ENCODE assay signal across 8 cellular contexts in the genomic region with DNA sequence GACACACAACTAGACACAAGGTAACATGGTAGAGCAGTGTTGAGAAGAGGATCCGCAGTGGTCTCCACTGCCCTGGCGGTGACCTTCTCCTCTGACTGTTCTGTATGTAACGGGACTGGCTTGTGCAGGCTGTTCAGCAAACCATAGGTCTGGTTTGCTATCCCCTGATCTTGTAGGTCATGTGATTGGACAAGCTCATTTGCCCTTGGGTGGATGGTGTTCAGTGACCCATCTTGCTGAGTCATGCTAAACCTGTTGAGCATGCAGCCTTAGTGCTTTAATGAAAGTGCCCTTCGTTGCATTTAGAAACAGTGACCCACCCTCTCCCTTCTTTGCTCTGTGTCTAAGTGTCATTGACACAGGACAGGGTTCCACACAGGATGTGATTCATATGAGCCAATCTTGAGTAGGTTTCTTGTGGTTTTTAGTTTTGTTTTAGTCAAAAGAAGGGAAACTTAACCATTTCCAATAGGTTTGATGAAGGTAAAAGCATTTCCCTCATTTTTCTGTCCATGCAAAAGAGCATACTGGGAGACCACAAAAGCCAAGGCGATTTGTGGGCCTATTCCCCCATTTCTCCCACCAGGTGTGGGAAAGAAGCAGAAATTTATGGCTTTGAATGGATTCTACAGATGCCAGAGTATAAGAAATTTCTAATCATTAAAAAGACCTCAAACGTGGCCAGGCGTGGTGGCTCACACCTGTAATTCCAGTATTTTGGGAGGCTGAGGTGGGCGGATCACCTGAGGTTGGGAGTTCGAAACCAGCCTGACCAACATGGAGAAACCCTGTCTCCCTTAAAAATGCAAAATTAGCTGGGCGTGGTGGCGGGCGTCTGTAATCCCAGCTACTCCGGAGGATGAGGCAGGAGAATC. TPM values are rescaled to one million over a fixed set of nuclear protein-coding genes. Genes with fewer than 3 reads are reported as not detected.
DNase-seq lines count a peak whose midpoint lies in the region; ATAC-seq, FAIRE-seq and TF ChIP-seq lines count a peak whose summit lies in the region.

No MANE protein-coding gene starts in this region.

- H3K27ac ChIP-seq in GM12878 (ENCODE audit: control insufficient read depth, insufficient read depth) (peak overlapping the region; percentile 79), mesendoderm (ENCODE audit: low read depth, low read length) (no peak overlapping the region), transverse colon (peak overlapping the region; percentile 3 to 57 (median 48))

- in situ Hi-C loops in GM12878 (cut with MboI) (no loop called here), transverse colon (cut with MboI; ENCODE audit: low pct_ligation_motif_present in 1 of 4, low pct_unique_long_range_greater_than_20kb in 1 of 4, low sequenced_read_pairs in 3 of 4) (no loop called here)

- H3K79me2 ChIP-seq in GM12878 (ENCODE audit: control insufficient read depth, insufficient read depth, low read length) (no peaks in the 10 kb centered on the region; the same call in 1 of the 2 replicates), mesendoderm (ENCODE audit: control insufficient read depth, insufficient read depth, low read length) (no peaks in the 10 kb centered on the region)

- H2BK15ac ChIP-seq in mesendoderm (replicated peaks; ENCODE audit: low read depth): no peak overlapping the region

- SMC1A ChIA-PET in GM12878 (lab: Charles Lee; ENCODE audit: uncharacterized antibody, unreplicated experiment): interaction anchor here (0.6 to 7.0 kb wide), 27 partner anchors 9 to 187 kb away, joined by 3 to 53 read pairs (median 4); a partner anchor contains a TSS

- ATAC-seq in GM19455 (IDR thresholded peaks at IDR 0.05; ENCODE audit: unreplicated experiment): peak; percentile 79
- peak; percentile 79 for ATAC-seq in HG03520 (IDR thresholded peaks at IDR 0.05; ENCODE audit: unreplicated experiment)
- ATAC-seq in GM12878: peak; percentile 87

- TF ChIP-seq POLR2A in GM12878 (IDR thresholded peaks at IDR 0.05; ENCODE audit: low read depth, low read length) (peak; percentile 82), transverse colon (IDR thresholded peaks at IDR 0.05) (no peak)

- H3K4me2 ChIP-seq in GM12878 (ENCODE audit: control insufficient read depth, insufficient read depth): peak overlapping the region; percentile 92
- no peak overlapping the region for H3K4me2 ChIP-seq in mesendoderm (ENCODE audit: low read length)

- intact Hi-C loops in GM12878 (cut with micrococcal nuclease; ENCODE audit: unreplicated experiment): loop anchor here (1.0 to 5.0 kb wide), 7 partner anchors 33 to 188 kb away; a partner anchor contains a TSS
- intact Hi-C loops in transverse colon (cut with DNase I; ENCODE audit: low total_unique reads): no loop called here

- no peak overlapping the region for H4K5ac ChIP-seq in mesendoderm (ENCODE audit: low read length)

- H3K79me1 ChIP-seq in mesendoderm (ENCODE audit: low read length): no peaks in the 10 kb centered on the region

- no peak overlapping the region for H2BK5ac ChIP-seq in mesendoderm (ENCODE audit: low read length)

- RAD21 ChIA-PET in GM12878 (lab: Charles Lee; ENCODE audit: unreplicated experiment): interaction anchor here (0.9 to 3.9 kb wide), 19 partner anchors 20 to 266 kb away, joined by 3 to 28 read pairs (median 3); a partner anchor contains a TSS

- FAIRE-seq in GM12878 (lab: Jason Lieb, UNC) (peak; percentile 95), D721Med (lab: Jason Lieb, UNC) (no peak)

- no peak overlapping the region for H2BK120ac ChIP-seq in mesendoderm (ENCODE audit: low read depth, low read length)

- no peaks in the 10 kb centered on the region for H4K20me1 ChIP-seq in GM12878 (ENCODE audit: control insufficient read depth, insufficient read depth)

- no peaks in the 10 kb centered on the region for H3K27me3 ChIP-seq in GM12878 (replicated peaks in 1 of 2; ENCODE audit: control insufficient read depth in 2 of 2, insufficient read depth in 2 of 2, low read length in 1 of 2)
- H3K27me3 ChIP-seq in mesendoderm (ENCODE audit: insufficient read depth, low read length, poor library complexity): no peaks in the 10 kb centered on the region
- H3K27me3 ChIP-seq in transverse colon: no peaks in the 10 kb centered on the region

- TF ChIP-seq EP300 in GM12878 (IDR thresholded peaks at IDR 0.05; ENCODE audit: borderline replicate concordance in 1 of 2, control insufficient read depth in 1 of 2, low read depth in 2 of 2, low read length in 2 of 2): peak; percentile 73 to 93; a peak in 3 of 4 replicates
- no peak for TF ChIP-seq EP300 in transverse colon (IDR thresholded peaks at IDR 0.05; ENCODE audit: low read depth)

- WGBS in GM12878 (ENCODE audit: insufficient coverage, insufficient replicate concordance, low lambda C conversion rate, missing lambda C conversion rate): 0% methylated on average over 13 of the region's 13 CpGs
- WGBS in mesendoderm (ENCODE audit: extremely low coverage, insufficient coverage, low lambda C conversion rate): no CpG with 5 or more reads among the region's 13 CpGs
- WGBS in transverse colon (ENCODE audit: low coverage in 1 of 2), 2 donors: 74 to 86% methylated on average over 9 to 13 of the region's 13 CpGs

- peak; percentile 29; the same call in 1 of the 2 replicates for TF ChIP-seq RAD21 in GM12878 (IDR thresholded peaks at IDR 0.05; ENCODE audit: insufficient read depth, low read depth, low read length)

- no peak overlapping the region for H4K8ac ChIP-seq in mesendoderm (ENCODE audit: low read depth, low read length)

- no TSS peak for BruUV-seq in GM12878 (replicated peaks; lab: Mats Ljungman, UMichigan)

- H3K9me3 ChIP-seq in GM12878 (replicated peaks; ENCODE audit: control insufficient read depth, insufficient read depth, low read length) (no peaks in the 10 kb centered on the region), transverse colon (no peaks in the 10 kb centered on the region)

- H3K9ac ChIP-seq in GM12878 (ENCODE audit: control insufficient read depth, insufficient read depth, low read length) (peak overlapping the region; percentile 50), mesendoderm (ENCODE audit: low read length) (no peak overlapping the region)

- peak; percentile 68 for DNase-seq in EH (ENCODE audit: low read depth)
- DNase-seq in T-helper 1 cell: peak in 4 of 5 donors; percentile 13 to 97 (median 32)
- peak; percentile 100 for DNase-seq in GM12878 (ENCODE audit: low read depth, low spot score)
- DNase-seq in mesendoderm: peak; percentile 68
- peak; percentile 41 for DNase-seq in transverse colon
- DNase-seq in D721Med (ENCODE audit: insufficient read length, low spot score): no peak

- peak overlapping the region; percentile 60 for H2AFZ ChIP-seq in GM12878 (ENCODE audit: control insufficient read depth, low read depth, low read length)

- no peaks in the 10 kb centered on the region for H3K36me3 ChIP-seq in GM12878 (ENCODE audit: control insufficient read depth in 2 of 2, insufficient read depth in 2 of 2, low read length in 1 of 2)
- no peaks in the 10 kb centered on the region for H3K36me3 ChIP-seq in mesendoderm (ENCODE audit: control insufficient read depth, insufficient read depth, low read length)
- H3K36me3 ChIP-seq in transverse colon: no peaks in the 10 kb centered on the region

- no peak overlapping the region for H2AK5ac ChIP-seq in mesendoderm (ENCODE audit: low read length)

- H3K23ac ChIP-seq in mesendoderm (ENCODE audit: low read length): no peak overlapping the region

- no peak overlapping the region for H3K4ac ChIP-seq in mesendoderm (ENCODE audit: low read depth, low read length)

- H3K4me3 ChIP-seq in GM12878 (peak overlapping the region; percentile 50), mesendoderm (ENCODE audit: low read length) (no peak overlapping the region), transverse colon (no peak overlapping the region)

- CTCF ChIA-PET in GM12878 (lab: Yijun Ruan, JAX): interaction anchor here (0.6 to 2.0 kb wide), 4 partner anchors 9 to 326 kb away, joined by 3 to 9 read pairs (median 4); no protein-coding TSS in a partner anchor

- TF ChIP-seq CTCF in GM12878 (IDR thresholded peaks at IDR 0.05 in 2 of 3, conservative IDR thresholded peaks at IDR 0.05 in 1 of 3; ENCODE audit: control insufficient read depth in 2 of 3, extremely low read depth in 1 of 3, insufficient read depth in 1 of 3, low read depth in 3 of 3, low read length in 3 of 3): 0 out of 6 replicates have a peak, but pooled peaks of 1 of the 3 experiments have one; percentile 13
- no peak for TF ChIP-seq CTCF in transverse colon (IDR thresholded peaks at IDR 0.05)
- TF ChIP-seq CTCF in D721Med (IDR thresholded peaks at IDR 0.05; ENCODE audit: insufficient read depth, missing control alignments): no peak

- no peak overlapping the region for H3K18ac ChIP-seq in mesendoderm (ENCODE audit: low read length)

- H3K4me1 ChIP-seq in GM12878 (ENCODE audit: control insufficient read depth, insufficient read depth, low read length) (peaks cover 34% of the 10 kb centered on the region), mesendoderm (ENCODE audit: control insufficient read depth, low read depth, low read length) (no peaks in the 10 kb centered on the region), transverse colon (peaks cover 0 to 21% (median 9%) of the 10 kb centered on the region in 4 donors)

- POLR2A ChIA-PET in GM12878 (lab: Charles Lee): interaction anchor here (0.6 to 2.7 kb wide), 8 partner anchors 29 to 262 kb away, joined by 3 to 18 read pairs (median 3); a partner anchor contains a TSS

- no peak overlapping the region for H3K56ac ChIP-seq in mesendoderm (ENCODE audit: low read length)

TF ChIP-seq in GM12878, 131 proteins besides CTCF, POLR2A, EP300 and RAD21 (continues in another document):
- TF ChIP-seq SREBF1 (IDR thresholded peaks at IDR 0.05; ENCODE audit: low read length): no peak
- peak; percentile 96 to 97 for TF ChIP-seq IKZF2 (IDR thresholded peaks at IDR 0.05)

RNA-seq across cellular contexts. Expression of a gene that starts 32.6 kb away (rescaled TPM):
- total RNA-seq in GM12878 (2013; cell fraction: nucleolus; rRNA removed): 247 and 270 TPM in 2 replicates
- 89.4 and 91.4 TPM in 2 replicates for total RNA-seq in GM12878 (2014; rRNA removed)
- total RNA-seq in GM12878 (2014; rRNA removed; fragmentation: Illumina TruSeq; extraction: Trizol): 90.7 and 91.9 TPM in 2 replicates
- total RNA-seq in GM12878 (2021): 80.7 and 84.4 TPM in 2 replicates
- 22.3 TPM for polyA plus RNA-seq in GM12878 (2011; ENCODE audit: low read depth)
- 97.0 and 107 TPM in 2 replicates for polyA plus RNA-seq in GM12878 (2011; rRNA removed)
- polyA plus RNA-seq in GM12878 (2011; cell fraction: cytosol; rRNA removed): 37.8 and 42.2 TPM in 2 replicates
- polyA plus RNA-seq in GM12878 (2011; cell fraction: nucleus; rRNA removed): 38.9 and 57.4 TPM in 2 replicates
- polyA plus RNA-seq in GM12878 (2012): 32.0 and 35.6 TPM in 2 replicates
- polyA plus RNA-seq in GM12878 (2014; fragmentation: Illumina TruSeq; extraction: Trizol): 83.3 and 103 TPM in 2 replicates
- polyA plus RNA-seq in GM12878 (2014; fragmentation: Nextera tagmentation; extraction: Ambion mirVana): 10 to 100 TPM; 18.3 to 22.3 TPM
- 51.9 and 65.7 TPM in 2 replicates for polyA plus RNA-seq in GM12878 (2014; rRNA removed)
- polyA plus RNA-seq in GM12878 (2016; fragmentation: Nextera tagmentation; extraction: Ambion mirVana): 10 to 100 TPM; 66.7 to 69.9 TPM
- 55.7 and 109 TPM in 2 replicates for polyA minus RNA-seq in GM12878 (2011; rRNA and poly(A)+ RNA removed)
- polyA minus RNA-seq in GM12878 (2011; cell fraction: cytosol; rRNA and poly(A)+ RNA removed): 47.4 and 47.5 TPM in 2 replicates
- polyA minus RNA-seq in GM12878 (2011; cell fraction: nucleus; rRNA and poly(A)+ RNA removed): 58.2 and 99.9 TPM in 2 replicates
- polyA plus RNA-seq in mesendoderm (2013, experiment 1 of 2): 212 TPM
- polyA plus RNA-seq in mesendoderm (2013, experiment 2 of 2): 208 TPM
- 100 to 1,000 TPM in 2 of 4 donors, 10 to 100 TPM in 2; 27.9 to 103 (median 76.1) TPM for total RNA-seq in transverse colon
